In genomic region chrX:47218280-47218919, GRCh38 we compare ENCODE assay signal across 8 cellular contexts. TPM values are rescaled to one million over a fixed set of nuclear protein-coding genes. Genes with fewer than 3 reads are reported as not detected.
DNase-seq lines count a peak whose midpoint lies in the region; ATAC-seq and TF ChIP-seq lines count a peak whose summit lies in the region.

CDK16 (plus strand) TSS chrX:47218681; CDS start chrX:47223558, 4,877 bp downstream.

- H3K36me3 ChIP-seq in Panc1 (ENCODE audit: control insufficient read depth, insufficient read depth, low read length) (no peaks in the 10 kb centered on the region), esophagus muscularis mucosa (peaks cover under 1 to 39% (median 34%) of the 10 kb centered on the region in 4 donors)

- POLR2A ChIA-PET in Panc1 (lab: Charles Lee), result interaction anchor here (0.6 kb wide), 1 partner anchor 303 kb away, joined by 3 read pairs; no protein-coding TSS in a partner anchor

- peak; percentile 83 for TF ChIP-seq POLR2A in esophagus muscularis mucosa (IDR thresholded peaks at IDR 0.05; ENCODE audit: low read depth)

- in situ Hi-C loops in Panc1 (cut with HindIII; ENCODE audit: low pct_unique_long_range_greater_than_20kb, low sequenced_read_pairs), result no loop called here

- peak within 1 kb of the TSS; percentile 99 for H3K27ac Mint-ChIP-seq in activated T-cell treated with anti-CD3 and anti-CD28 coated beads, Interleukin-2, amount 50 U/mL, for 72 hours
- peak within 1 kb of the TSS; percentile 98 to 99 (median 99) for H3K27ac Mint-ChIP-seq in naive B cell
- peak within 1 kb of the TSS; percentile 99 for H3K27ac Mint-ChIP-seq in stimulated activated naive B cell treated with anti-CD40 and anti-IgM and Interleukin-4, amounts not matched to agents 10 μg/mL and 1 μg/mL and 100 μg/mL, for 72 hours

- no peaks in the 10 kb centered on the region for H3K27me3 Mint-ChIP-seq in activated T-cell treated with anti-CD3 and anti-CD28 coated beads, Interleukin-2, amount 50 U/mL, for 72 hours (ENCODE audit: low read depth)
- H3K27me3 Mint-ChIP-seq in naive B cell, result no peaks in the 10 kb centered on the region
- H3K27me3 Mint-ChIP-seq in stimulated activated naive B cell treated with anti-CD40 and anti-IgM and Interleukin-4, amounts not matched to agents 10 μg/mL and 1 μg/mL and 100 μg/mL, for 72 hours, result no peaks in the 10 kb centered on the region

- TF ChIP-seq EP300 in Ishikawa (IDR thresholded peaks at IDR 0.05; ENCODE audit: borderline replicate concordance), result no peak
- no peak for TF ChIP-seq EP300 in esophagus muscularis mucosa (IDR thresholded peaks at IDR 0.05)

- no peak for TF ChIP-seq RAD21 in Ishikawa (IDR thresholded peaks at IDR 0.05; ENCODE audit: low read depth)

- intact Hi-C loops in Panc1 (cut with micrococcal nuclease; ENCODE audit: unreplicated experiment), result no loop called here
- intact Hi-C loops in esophagus muscularis mucosa (cut with DNase I), result no loop called here

- under 1% methylated on average over 17 of the region's 61 CpGs for WGBS in esophagus muscularis mucosa

- BruUV-seq in Panc1 (replicated peaks; lab: Mats Ljungman, UMichigan), result no TSS peak

- H3K9me3 Mint-ChIP-seq in activated T-cell treated with anti-CD3 and anti-CD28 coated beads, Interleukin-2, amount 50 U/mL, for 72 hours, result no peaks in the 10 kb centered on the region
- no peaks in the 10 kb centered on the region for H3K9me3 Mint-ChIP-seq in naive B cell
- H3K9me3 Mint-ChIP-seq in stimulated activated naive B cell treated with anti-CD40 and anti-IgM and Interleukin-4, amounts not matched to agents 10 μg/mL and 1 μg/mL and 100 μg/mL, for 72 hours, result no peaks in the 10 kb centered on the region

- H3K9me3 ChIP-seq in Panc1 (ENCODE audit: control insufficient read depth, insufficient read depth, low read depth, low read length), result no peaks in the 10 kb centered on the region
- no peaks in the 10 kb centered on the region for H3K9me3 ChIP-seq in esophagus muscularis mucosa

- H3K27me3 ChIP-seq in Panc1 (ENCODE audit: control insufficient read depth, insufficient read depth, low read length) (no peaks in the 10 kb centered on the region), esophagus muscularis mucosa (no peaks in the 10 kb centered on the region)

- TF ChIP-seq CTCF in Panc1 (IDR thresholded peaks at IDR 0.05), result no peak
- no peak for TF ChIP-seq CTCF in esophagus muscularis mucosa (IDR thresholded peaks at IDR 0.05)

- H3K4me3 ChIP-seq in Panc1 (ENCODE audit: low read depth in 2 of 2, low read length in 2 of 2), result peak within 1 kb of the TSS; percentile 89 to 90
- peak within 1 kb of the TSS; percentile 73 to 90 (median 81) for H3K4me3 ChIP-seq in esophagus muscularis mucosa

- peaks cover 62% of the 10 kb centered on the region for H3K4me1 Mint-ChIP-seq in activated T-cell treated with anti-CD3 and anti-CD28 coated beads, Interleukin-2, amount 50 U/mL, for 72 hours (ENCODE audit: low read depth)
- peaks cover 46 to 49% (median 48%) of the 10 kb centered on the region in 3 donors for H3K4me1 Mint-ChIP-seq in naive B cell
- peaks cover 40 to 41% of the 10 kb centered on the region in 2 donors for H3K4me1 Mint-ChIP-seq in stimulated activated naive B cell treated with anti-CD40 and anti-IgM and Interleukin-4, amounts not matched to agents 10 μg/mL and 1 μg/mL and 100 μg/mL, for 72 hours

- peaks cover 19 to 39% of the 10 kb centered on the region in 2 donors for H3K36me3 Mint-ChIP-seq in activated T-cell treated with anti-CD3 and anti-CD28 coated beads, Interleukin-2, amount 50 U/mL, for 72 hours (ENCODE audit: insufficient read depth in 2 of 2)
- peaks cover 0 to 29% of the 10 kb centered on the region in 2 donors for H3K36me3 Mint-ChIP-seq in naive B cell
- peaks cover 26 to 57% of the 10 kb centered on the region in 2 donors for H3K36me3 Mint-ChIP-seq in stimulated activated naive B cell treated with anti-CD40 and anti-IgM and Interleukin-4, amounts not matched to agents 10 μg/mL and 1 μg/mL and 100 μg/mL, for 72 hours

- CTCF ChIA-PET in Panc1 (lab: Charles Lee), result interaction anchor here (0.6 to 1.0 kb wide), 3 partner anchors 44 to 166 kb away, joined by 3 read pairs; no protein-coding TSS in a partner anchor

- peaks cover 22% of the 10 kb centered on the region for H3K4me1 ChIP-seq in Panc1 (ENCODE audit: control insufficient read depth, insufficient read depth, low read length)
- H3K4me1 ChIP-seq in esophagus muscularis mucosa, result peaks cover 24 to 45% (median 33%) of the 10 kb centered on the region in 4 donors

- DNase-seq in DMS153 treated with DMSO at 0.1 percent for 48 hours (lab: John Stamatoyannopoulos, UW; ENCODE audit: unreplicated experiment) (peak; percentile 64), Panc1 (ENCODE audit: low read depth, low spot score) (no peak), esophagus muscularis mucosa (ENCODE audit: extremely low spot score) (peak; percentile 92), naive B cell (peak; percentile 90)
- DNase-seq in activated T-cell treated with anti-CD3 and anti-CD28 coated beads, Interleukin-2, amount 50 U/mL, for 72 hours, result peak; percentile 78 to 84
- DNase-seq in stimulated activated naive B cell treated with anti-CD40 and anti-IgM and Interleukin-4, amounts not matched to agents 10 μg/mL and 1 μg/mL and 100 μg/mL, for 72 hours, result peak; percentile 87

- peak; percentile 31 for ATAC-seq in GM21619 (IDR thresholded peaks at IDR 0.05; ENCODE audit: unreplicated experiment)
- ATAC-seq in Panc1, result peak; percentile 65
- peak; percentile 49 to 54 for ATAC-seq in activated T-cell treated with anti-CD3 and anti-CD28 coated beads, Interleukin-2, amount 50 U/mL, for 72 hours (replicated peaks in 1 of 2)
- peak; percentile 45 to 46 for ATAC-seq in naive B cell (ENCODE audit: low read depth in 2 of 2)
- peak; percentile 56 to 64 for ATAC-seq in stimulated activated naive B cell treated with anti-CD40 and anti-IgM and Interleukin-4, amounts not matched to agents 10 μg/mL and 1 μg/mL and 100 μg/mL, for 72 hours (replicated peaks)

- peak within 1 kb of the TSS; percentile 96 to 97 for H3K4me3 Mint-ChIP-seq in activated T-cell treated with anti-CD3 and anti-CD28 coated beads, Interleukin-2, amount 50 U/mL, for 72 hours
- H3K4me3 Mint-ChIP-seq in naive B cell, result peak within 1 kb of the TSS; percentile 91 to 98 (median 95)
- peak within 1 kb of the TSS; percentile 90 to 98 for H3K4me3 Mint-ChIP-seq in stimulated activated naive B cell treated with anti-CD40 and anti-IgM and Interleukin-4, amounts not matched to agents 10 μg/mL and 1 μg/mL and 100 μg/mL, for 72 hours

- H3K27ac ChIP-seq in Panc1 (ENCODE audit: low read length) (peak within 1 kb of the TSS; percentile 98), esophagus muscularis mucosa (replicated peaks in 1 of 4) (peak within 1 kb of the TSS; percentile 96 to 97 (median 96))

TF ChIP-seq in Ishikawa, 13 proteins besides CTCF, POLR2A, EP300 and RAD21:
- TF ChIP-seq EGR1 (IDR thresholded peaks at IDR 0.05) (no peak), TAF1 (IDR thresholded peaks at IDR 0.05; ENCODE audit: low read depth) (peak; percentile 63)

RNA-seq across cellular contexts. Expression of gene CDK16, which starts in this region (rescaled TPM):
- total RNA-seq in Panc1 (2021; ENCODE audit: unreplicated experiment), result 134 TPM
- polyA plus RNA-seq in Panc1 (2012; ENCODE audit: insufficient read length), result 135 TPM
- total RNA-seq in activated T-cell treated with anti-CD3 and anti-CD28 coated beads, Interleukin-2, amount 50 U/mL, for 72 hours, result 10 to 100 TPM; 82.2 to 88.6 TPM
- total RNA-seq in esophagus muscularis mucosa, result 10 to 100 TPM; 51.9 to 87.1 (median 65.4) TPM
- 10 to 100 TPM in 1 of 6 donors, 1 to 10 TPM in 5; 3.9 to 19.9 (median 7.2) TPM for polyA plus RNA-seq in naive B cell (ENCODE audit: low read depth in 6 of 6)
